Comparison of ENCODE assay signal across 7 cellular contexts in genomic region chr16:69112285-69113129, GRCh38. TPM values are rescaled to one million over a fixed set of nuclear protein-coding genes. Genes with fewer than 3 reads are reported as not detected.
DNase-seq lines count a peak whose midpoint lies in the region; ATAC-seq, FAIRE-seq and TF ChIP-seq lines count a peak whose summit lies in the region.

No MANE protein-coding gene starts in this region.

- H3K36me3 ChIP-seq in GM06990 (ENCODE audit: control insufficient read depth, insufficient read depth, low read length): peaks cover 6% of the 10 kb centered on the region
- H3K36me3 ChIP-seq in HepG2 (replicated peaks in 1 of 2; ENCODE audit: control insufficient read depth in 1 of 2, insufficient read depth in 2 of 2, low read length in 2 of 2): peaks cover 0 to 9% of the 10 kb centered on the region in 2 experiments; a peak in 2 of 5 replicates

- TF ChIP-seq POLR2A in HepG2 (IDR thresholded peaks at IDR 0.05; ENCODE audit: insufficient read depth in 1 of 2, low read depth in 2 of 2, low read length in 2 of 2): no peak

- CTCF ChIA-PET in HepG2 (lab: Yijun Ruan, JAX; ENCODE audit: low intra/inter-chr PET ratio, low total read pairs): interaction anchor here (0.7 to 1.2 kb wide), 3 partner anchors 11 to 265 kb away, joined by 4 read pairs; no protein-coding TSS in a partner anchor

- no TSS peak for BruUV-seq in HepG2 (replicated peaks; lab: Mats Ljungman, UMichigan)

- H3K4me1 ChIP-seq in HepG2 (ENCODE audit: insufficient read depth, low read length): no peaks in the 10 kb centered on the region

- intact Hi-C loops in HepG2 (cut with micrococcal nuclease; ENCODE audit: unreplicated experiment): no loop called here

- FAIRE-seq in HepG2 (lab: Jason Lieb, UNC): peak; percentile 72

- H3K9me3 ChIP-seq in HepG2 (ENCODE audit: low read length): no peaks in the 10 kb centered on the region

- no peak overlapping the region for H2AFZ ChIP-seq in HepG2 (ENCODE audit: low read length)

- no peak for DNase-seq in GM06990 (ENCODE audit: extremely low read depth, insufficient read length)
- peak; percentile 21 for DNase-seq in HT1080 (ENCODE audit: low read depth)
- peak; percentile 18 for DNase-seq in T1000 (lab: John Stamatoyannopoulos, UW)
- peak; percentile 59 to 77 for DNase-seq in T47D (ENCODE audit: low read depth in 1 of 2, low spot score in 1 of 2)
- DNase-seq in HepG2 (ENCODE audit: low spot score): peak; percentile 62
- DNase-seq in stimulated activated CD8-positive, alpha-beta memory T cell treated with anti-CD3 and anti-CD28 coated beads, Interleukin-7, amount 100 ng/mL, for 24 hours (ENCODE audit: low read depth): peak; percentile 28

- no peak overlapping the region for H3K4me3 ChIP-seq in GM06990 (replicated peaks; ENCODE audit: low read depth, low read length)
- H3K4me3 ChIP-seq in HepG2 (replicated peaks in 1 of 3; ENCODE audit: insufficient read depth in 1 of 3, low read depth in 2 of 3, low read length in 3 of 3): no peak overlapping the region

- H4K20me1 ChIP-seq in HepG2 (ENCODE audit: insufficient read depth, low read length): no peaks in the 10 kb centered on the region

- TF ChIP-seq EP300 in HepG2 (IDR thresholded peaks at IDR 0.05; ENCODE audit: low read depth in 2 of 2, low read length in 2 of 2) (no peak), HepG2 (CRISPR knock-in tag; IDR thresholded peaks at IDR 0.05; ENCODE audit: borderline replicate concordance) (no peak)

- H3K4me2 ChIP-seq in HepG2 (ENCODE audit: low read depth, low read length): no peak overlapping the region

- 44% methylated on average over 5 of the region's 6 CpGs for WGBS in HepG2 (ENCODE audit: low lambda C conversion rate)

- ATAC-seq in HepG2 (peak; percentile 96), GM18870 (IDR thresholded peaks at IDR 0.05; ENCODE audit: unreplicated experiment) (no peak)

- H3K27me3 ChIP-seq in GM06990 (replicated peaks; ENCODE audit: control insufficient read depth, insufficient read depth, low read length): no peaks in the 10 kb centered on the region
- no peaks in the 10 kb centered on the region for H3K27me3 ChIP-seq in HepG2 (ENCODE audit: control insufficient read depth in 1 of 2, insufficient read depth in 2 of 2, low read length in 2 of 2)

- in situ Hi-C loops in T47D (cut with HindIII; ENCODE audit: low pct_unique_long_range_greater_than_20kb, low sequenced_read_pairs) (no loop called here), HepG2 (cut with HindIII; ENCODE audit: extremely low pct_ligation_motif_present, low pct_unique_long_range_greater_than_20kb) (loop anchor here (25.0 kb wide), 1 partner anchor 400 kb away; no protein-coding TSS in a partner anchor)

- no peak overlapping the region for H3K27ac ChIP-seq in HepG2 (ENCODE audit: extremely low read length, insufficient read depth, low read length)

- H3K9ac ChIP-seq in HepG2 (ENCODE audit: insufficient read depth, low read depth, low read length): no peak overlapping the region

- H3K79me2 ChIP-seq in HepG2 (ENCODE audit: insufficient read depth, low read length): no peaks in the 10 kb centered on the region

- TF ChIP-seq CTCF in GM06990 (IDR thresholded peaks at IDR 0.05; ENCODE audit: insufficient read depth, low read length, poor library complexity, severe bottlenecking) (peak; percentile 95), HepG2 (CRISPR knock-in tag; IDR thresholded peaks at IDR 0.05) (peak; percentile 92)

- POLR2A ChIA-PET in HepG2 (lab: Yijun Ruan, JAX): interaction anchor here (0.8 to 1.0 kb wide), 2 partner anchors 16 to 20 kb away, joined by 3 read pairs; partner anchors contain the start of gene UTP4

- peak; percentile 78 for TF ChIP-seq RAD21 in HepG2 (CRISPR knock-in tag; IDR thresholded peaks at IDR 0.05)

RNA-seq across cellular contexts. Expression of gene HAS3, which starts 7.1 kb away (rescaled TPM):
- 3.4 and 4.1 TPM in 2 replicates for total RNA-seq in HT1080 (2014; rRNA removed; shearing (Covaris generic))
- 3.9 and 4.1 TPM in 2 replicates for polyA plus RNA-seq in HT1080 (2015; cell fraction: cytosol; rRNA removed)
- polyA plus RNA-seq in HT1080 (2015; cell fraction: nucleus; rRNA removed): 6.0 and 7.9 TPM in 2 replicates
- 0.04 TPM in 1 of 2 replicates, not detected in the other for total RNA-seq in HepG2 (2016; rRNA removed; fragmentation: Illumina TruSeq; extraction: Trizol)
- total RNA-seq in HepG2 (2016; cell fraction: cytosol; rRNA removed; fragmentation: Illumina TruSeq; extraction: Trizol; ENCODE audit: low read depth): 0.09 TPM in 1 of 2 replicates, not detected in the other
- total RNA-seq in HepG2 (2016; cell fraction: insoluble cytoplasmic fraction; rRNA removed; fragmentation: Illumina TruSeq; extraction: Trizol): 0.13 and 0.36 TPM in 2 replicates
- total RNA-seq in HepG2 (2016; cell fraction: membrane; rRNA removed; fragmentation: Illumina TruSeq; extraction: Trizol): 0.14 and 0.19 TPM in 2 replicates
- total RNA-seq in HepG2 (2016; cell fraction: nucleus; rRNA removed; fragmentation: Illumina TruSeq; extraction: Trizol): 0.19 and 0.22 TPM in 2 replicates
- polyA plus RNA-seq in HepG2 (2011; rRNA removed): 0.30 and 0.64 TPM in 2 replicates
- polyA plus RNA-seq in HepG2 (2011; cell fraction: cytosol; rRNA removed): 0.28 and 0.32 TPM in 2 replicates
- polyA plus RNA-seq in HepG2 (2011; cell fraction: nucleus; rRNA removed): 1.3 and 1.4 TPM in 2 replicates
- polyA plus RNA-seq in HepG2 (2012): 0.47 and 0.52 TPM in 2 replicates
- 0.10 TPM in 1 of 2 replicates, not detected in the other for polyA plus RNA-seq in HepG2 (2016; cell fraction: cytosol; fragmentation: Illumina TruSeq; extraction: Trizol; ENCODE audit: low read depth)
- 0.09 and 0.12 TPM in 2 replicates for polyA plus RNA-seq in HepG2 (2016; cell fraction: insoluble cytoplasmic fraction; fragmentation: Illumina TruSeq; extraction: Trizol; ENCODE audit: low read depth)
- polyA plus RNA-seq in HepG2 (2016; cell fraction: membrane; fragmentation: Illumina TruSeq; extraction: Trizol; ENCODE audit: low read depth): 0.08 and 0.29 TPM in 2 replicates
- 0.79 and 0.96 TPM in 2 replicates for polyA plus RNA-seq in HepG2 (2016; cell fraction: nucleus; fragmentation: Illumina TruSeq; extraction: Trizol; ENCODE audit: insufficient read depth, low read depth)
- 1.4 and 2.2 TPM in 2 replicates for polyA minus RNA-seq in HepG2 (2011; rRNA and poly(A)+ RNA removed; ENCODE audit: low replicate concordance)
- polyA minus RNA-seq in HepG2 (2011; cell fraction: cytosol; rRNA and poly(A)+ RNA removed): 0.30 TPM in 1 of 2 replicates, not detected in the other
- polyA minus RNA-seq in HepG2 (2011; cell fraction: nucleus; rRNA and poly(A)+ RNA removed): 0.99 and 1.4 TPM in 2 replicates

RNA-seq across cellular contexts. Expression of gene CHTF8, which starts 19.9 kb away (rescaled TPM):
- 51.6 and 191 TPM in 2 replicates for total RNA-seq in HT1080 (2014; rRNA removed; shearing (Covaris generic))
- polyA plus RNA-seq in HT1080 (2015; cell fraction: cytosol; rRNA removed): 167 and 179 TPM in 2 replicates
- polyA plus RNA-seq in HT1080 (2015; cell fraction: nucleus; rRNA removed): 165 and 182 TPM in 2 replicates
- total RNA-seq in HepG2 (2016; rRNA removed; fragmentation: Illumina TruSeq; extraction: Trizol): 37.2 and 64.1 TPM in 2 replicates
- 15.9 and 16.0 TPM in 2 replicates for total RNA-seq in HepG2 (2016; cell fraction: cytosol; rRNA removed; fragmentation: Illumina TruSeq; extraction: Trizol; ENCODE audit: low read depth)
- 45.2 and 61.3 TPM in 2 replicates for total RNA-seq in HepG2 (2016; cell fraction: insoluble cytoplasmic fraction; rRNA removed; fragmentation: Illumina TruSeq; extraction: Trizol)
- total RNA-seq in HepG2 (2016; cell fraction: membrane; rRNA removed; fragmentation: Illumina TruSeq; extraction: Trizol): 36.4 and 42.2 TPM in 2 replicates
- total RNA-seq in HepG2 (2016; cell fraction: nucleus; rRNA removed; fragmentation: Illumina TruSeq; extraction: Trizol): 25.4 and 28.1 TPM in 2 replicates
- polyA plus RNA-seq in HepG2 (2011; rRNA removed): 67.5 and 74.3 TPM in 2 replicates
- polyA plus RNA-seq in HepG2 (2011; cell fraction: cytosol; rRNA removed): 71.6 and 77.6 TPM in 2 replicates
- 34.1 and 36.4 TPM in 2 replicates for polyA plus RNA-seq in HepG2 (2011; cell fraction: nucleus; rRNA removed)
- 47.0 and 51.3 TPM in 2 replicates for polyA plus RNA-seq in HepG2 (2012)
- 18.3 and 28.8 TPM in 2 replicates for polyA plus RNA-seq in HepG2 (2016; cell fraction: cytosol; fragmentation: Illumina TruSeq; extraction: Trizol; ENCODE audit: low read depth)
- 123 and 124 TPM in 2 replicates for polyA plus RNA-seq in HepG2 (2016; cell fraction: insoluble cytoplasmic fraction; fragmentation: Illumina TruSeq; extraction: Trizol; ENCODE audit: low read depth)
- 44.9 and 57.1 TPM in 2 replicates for polyA plus RNA-seq in HepG2 (2016; cell fraction: membrane; fragmentation: Illumina TruSeq; extraction: Trizol; ENCODE audit: low read depth)
- 55.2 and 67.8 TPM in 2 replicates for polyA plus RNA-seq in HepG2 (2016; cell fraction: nucleus; fragmentation: Illumina TruSeq; extraction: Trizol; ENCODE audit: insufficient read depth, low read depth)
- polyA minus RNA-seq in HepG2 (2011; rRNA and poly(A)+ RNA removed; ENCODE audit: low replicate concordance): 127 and 272 TPM in 2 replicates
- 48.2 and 50.4 TPM in 2 replicates for polyA minus RNA-seq in HepG2 (2011; cell fraction: cytosol; rRNA and poly(A)+ RNA removed)
- 17.3 and 20.1 TPM in 2 replicates for polyA minus RNA-seq in HepG2 (2011; cell fraction: nucleus; rRNA and poly(A)+ RNA removed)

RNA-seq across cellular contexts. Expression of gene UTP4, which starts 19.9 kb away (rescaled TPM):
- total RNA-seq in HT1080 (2014; rRNA removed; shearing (Covaris generic)): 42.4 and 72.3 TPM in 2 replicates
- 93.7 and 97.9 TPM in 2 replicates for polyA plus RNA-seq in HT1080 (2015; cell fraction: cytosol; rRNA removed)
- 155 and 166 TPM in 2 replicates for polyA plus RNA-seq in HT1080 (2015; cell fraction: nucleus; rRNA removed)
- total RNA-seq in HepG2 (2016; rRNA removed; fragmentation: Illumina TruSeq; extraction: Trizol): 30.0 and 57.1 TPM in 2 replicates
- 37.9 and 40.6 TPM in 2 replicates for total RNA-seq in HepG2 (2016; cell fraction: cytosol; rRNA removed; fragmentation: Illumina TruSeq; extraction: Trizol; ENCODE audit: low read depth)
- 26.3 and 63.5 TPM in 2 replicates for total RNA-seq in HepG2 (2016; cell fraction: insoluble cytoplasmic fraction; rRNA removed; fragmentation: Illumina TruSeq; extraction: Trizol)
- 33.1 and 34.6 TPM in 2 replicates for total RNA-seq in HepG2 (2016; cell fraction: membrane; rRNA removed; fragmentation: Illumina TruSeq; extraction: Trizol)
- total RNA-seq in HepG2 (2016; cell fraction: nucleus; rRNA removed; fragmentation: Illumina TruSeq; extraction: Trizol): 37.9 and 38.1 TPM in 2 replicates
- polyA plus RNA-seq in HepG2 (2011; rRNA removed): 85.8 and 91.2 TPM in 2 replicates
- 70.4 and 88.9 TPM in 2 replicates for polyA plus RNA-seq in HepG2 (2011; cell fraction: cytosol; rRNA removed)
- 58.2 and 63.9 TPM in 2 replicates for polyA plus RNA-seq in HepG2 (2011; cell fraction: nucleus; rRNA removed)
- 65.9 and 68.1 TPM in 2 replicates for polyA plus RNA-seq in HepG2 (2012)
- 21.9 and 27.0 TPM in 2 replicates for polyA plus RNA-seq in HepG2 (2016; cell fraction: cytosol; fragmentation: Illumina TruSeq; extraction: Trizol; ENCODE audit: low read depth)
- 119 and 121 TPM in 2 replicates for polyA plus RNA-seq in HepG2 (2016; cell fraction: insoluble cytoplasmic fraction; fragmentation: Illumina TruSeq; extraction: Trizol; ENCODE audit: low read depth)
- polyA plus RNA-seq in HepG2 (2016; cell fraction: membrane; fragmentation: Illumina TruSeq; extraction: Trizol; ENCODE audit: low read depth): 30.9 and 36.3 TPM in 2 replicates
- 71.6 and 78.5 TPM in 2 replicates for polyA plus RNA-seq in HepG2 (2016; cell fraction: nucleus; fragmentation: Illumina TruSeq; extraction: Trizol; ENCODE audit: insufficient read depth, low read depth)
- 126 and 208 TPM in 2 replicates for polyA minus RNA-seq in HepG2 (2011; rRNA and poly(A)+ RNA removed; ENCODE audit: low replicate concordance)
- polyA minus RNA-seq in HepG2 (2011; cell fraction: cytosol; rRNA and poly(A)+ RNA removed): 51.0 and 51.2 TPM in 2 replicates
- 59.6 and 65.4 TPM in 2 replicates for polyA minus RNA-seq in HepG2 (2011; cell fraction: nucleus; rRNA and poly(A)+ RNA removed)
